8 cellular contexts compared by ENCODE assay signal in genomic region chr6:96836579-96837137, GRCh38. TPM values are rescaled to one million over a fixed set of nuclear protein-coding genes. Genes with fewer than 3 reads are reported as not detected.
DNase-seq lines count a peak whose midpoint lies in the region; ATAC-seq and FAIRE-seq lines count a peak whose summit lies in the region.

No MANE protein-coding gene starts in this region.

- H3K9me3 ChIP-seq in small intestine (ENCODE audit: control insufficient read depth, low read depth) = no peaks in the 10 kb centered on the region

- no peaks in the 10 kb centered on the region for H3K27me3 ChIP-seq in small intestine (ENCODE audit: control insufficient read depth in 2 of 2, insufficient read depth in 2 of 2, low read length in 2 of 2)

- H3K9me3 Mint-ChIP-seq in activated naive CD8-positive, alpha-beta T cell treated with anti-CD3 and anti-CD28 coated beads, Interleukin-2, amount 10 ng/mL, durations not matched to agents 7 days and 5 days = no peaks in the 10 kb centered on the region

- peak; percentile 16 for ATAC-seq in GM21737 (IDR thresholded peaks at IDR 0.05; ENCODE audit: unreplicated experiment)
- peak; percentile 4 for ATAC-seq in activated naive CD8-positive, alpha-beta T cell treated with anti-CD3 and anti-CD28 coated beads, Interleukin-2, amount 10 ng/mL, durations not matched to agents 7 days and 5 days (ENCODE audit: low read depth)

- POLR2A ChIA-PET in activated naive CD8-positive, alpha-beta T cell treated with anti-CD3 and anti-CD28 coated beads, Interleukin-2, amount 10 ng/mL, durations not matched to agents 7 days and 5 days (lab: Charles Lee) = interaction anchor here (1.0 to 1.2 kb wide), 3 partner anchors 41 to 88 kb away, joined by 3 to 4 read pairs (median 3); no protein-coding TSS in a partner anchor

- peak overlapping the region; percentile 11 for H3K27ac Mint-ChIP-seq in activated naive CD8-positive, alpha-beta T cell treated with anti-CD3 and anti-CD28 coated beads, Interleukin-2, amount 10 ng/mL, durations not matched to agents 7 days and 5 days

- WGBS in small intestine, 3 donors = 0 to 2% (median 1%) methylated on average over 24 to 30 of the region's 30 CpGs

- H3K4me3 ChIP-seq in iPS-11a (ENCODE audit: low read depth, low read length) (peak overlapping the region; percentile 80), small intestine (ENCODE audit: low read depth in 1 of 2, low read length in 2 of 2) (peak overlapping the region; percentile 65 to 81)

- H3K27me3 Mint-ChIP-seq in activated naive CD8-positive, alpha-beta T cell treated with anti-CD3 and anti-CD28 coated beads, Interleukin-2, amount 10 ng/mL, durations not matched to agents 7 days and 5 days = peaks cover 63% of the 10 kb centered on the region

- H3K27ac ChIP-seq in small intestine (ENCODE audit: low read depth in 1 of 2, low read length in 1 of 2) = peak overlapping the region in 1 of 2 donors; percentile 33

- no peak for FAIRE-seq in small intestine (lab: Jason Lieb, UNC)

- no peaks in the 10 kb centered on the region for H3K36me3 Mint-ChIP-seq in activated naive CD8-positive, alpha-beta T cell treated with anti-CD3 and anti-CD28 coated beads, Interleukin-2, amount 10 ng/mL, durations not matched to agents 7 days and 5 days

- peak overlapping the region; percentile 88 for H3K4me3 Mint-ChIP-seq in activated naive CD8-positive, alpha-beta T cell treated with anti-CD3 and anti-CD28 coated beads, Interleukin-2, amount 10 ng/mL, durations not matched to agents 7 days and 5 days

- H3K4me1 Mint-ChIP-seq in activated naive CD8-positive, alpha-beta T cell treated with anti-CD3 and anti-CD28 coated beads, Interleukin-2, amount 10 ng/mL, durations not matched to agents 7 days and 5 days = peaks cover 14% of the 10 kb centered on the region

- DNase-seq in NCI-H524 (lab: John Stamatoyannopoulos, UW) (peak; percentile 33 to 46), NCI-H524 treated with DMSO at 0.1 percent for 48 hours (lab: John Stamatoyannopoulos, UW) (no peak), LoVo (ENCODE audit: low spot score) (peak; percentile 21), small intestine (no peak), NCI-H128 (lab: John Stamatoyannopoulos, UW; ENCODE audit: unreplicated experiment) (no peak)
- no peak for DNase-seq in activated naive CD8-positive, alpha-beta T cell treated with anti-CD3 and anti-CD28 coated beads, Interleukin-2, amount 10 ng/mL, durations not matched to agents 7 days and 5 days

- no peaks in the 10 kb centered on the region for H3K36me3 ChIP-seq in small intestine (ENCODE audit: control insufficient read depth in 2 of 2, insufficient read depth in 2 of 2, low read length in 2 of 2)

- peaks cover 0 to 2% of the 10 kb centered on the region in 2 donors for H3K4me1 ChIP-seq in small intestine (ENCODE audit: control insufficient read depth in 2 of 2, insufficient read depth in 1 of 2, low read depth in 1 of 2, low read length in 1 of 2)

RNA-seq across cellular contexts. Expression of gene GPR63, which starts 0.6 kb away (rescaled TPM):
- total RNA-seq in activated naive CD8-positive, alpha-beta T cell treated with anti-CD3 and anti-CD28 coated beads, Interleukin-2, amount 10 ng/mL, durations not matched to agents 7 days and 5 days = 1 to 10 TPM; 1.1 to 1.4 TPM
- under 1 TPM; under 0.01 to 0.69 (median 0.27) TPM for polyA plus RNA-seq in small intestine

Comparison
In these comparisons a context has a peak if more than half of its experiments do, and no peak if none do; other contexts are left out.
1. DNase-seq: peak in NCI-H524 (2 of 2) and LoVo (single experiment); none in NCI-H524 treated with DMSO at 0.1 percent for 48 hours (single experiment), activated naive CD8-positive, alpha-beta T cell treated with anti-CD3 and anti-CD28 coated beads, Interleukin-2, amount 10 ng/mL, durations not matched to agents 7 days and 5 days (single experiment), small intestine (single experiment) and NCI-H128 (single experiment).